Comparison of ENCODE assay signal across 11 cellular contexts in genomic region chr3:71117572-71118247, GRCh38.
A peak's percentile ranks its signal among the peaks of the same experiment; 100 is the strongest.
DNase-seq lines count a peak whose midpoint lies in the region; ATAC-seq and TF ChIP-seq lines count a peak whose summit lies in the region.
"Had no signal": no experiment of that assay in that cellular context is flagged by ENCODE, and none has a peak within 500 bp of the region (broad histone marks: within the 10 kb centered on the region; RNA-seq: fewer than 3 reads in every experiment).

No MANE protein-coding gene starts in this region.

- intact Hi-C loops in left cardiac atrium (cut with DNase I) (no loop called here), left ventricle myocardium inferior (cut with micrococcal nuclease) (no loop called here), aorta (cut with DNase I) (loop anchor here in 1 of 2 donors (5.0 kb wide), 1 partner anchor 125 kb away; no protein-coding TSS in a partner anchor), esophagus squamous epithelium (cut with DNase I) (no loop called here), lower leg skin (cut with DNase I; ENCODE audit: low total_unique reads) (no loop called here)

- TF ChIP-seq POLR2A in esophagus squamous epithelium (IDR thresholded peaks at IDR 0.05) (no peak), lower leg skin (IDR thresholded peaks at IDR 0.05) (no peak)

- no peaks in the 10 kb centered on the region for H3K9me3 Mint-ChIP-seq in immature natural killer cell

- no peak overlapping the region for H3K4me3 Mint-ChIP-seq in immature natural killer cell

- no peak for TF ChIP-seq CTCF in left ventricle myocardium inferior (IDR thresholded peaks at IDR 0.05; ENCODE audit: borderline replicate concordance)
- TF ChIP-seq CTCF in RWPE1 (conservative IDR thresholded peaks at IDR 0.05; ENCODE audit: low read depth), result no peak
- TF ChIP-seq CTCF in esophagus squamous epithelium (IDR thresholded peaks at IDR 0.05), result no peak
- TF ChIP-seq CTCF in lower leg skin (IDR thresholded peaks at IDR 0.05), result no peak

- H3K27me3 Mint-ChIP-seq in immature natural killer cell (ENCODE audit: low read depth in 3 of 3), result no peaks in the 10 kb centered on the region

- no peak overlapping the region for H3K4me3 ChIP-seq in left ventricle myocardium inferior
- no peak overlapping the region for H3K4me3 ChIP-seq in aorta (ENCODE audit: low read length in 2 of 2)
- no peak overlapping the region for H3K4me3 ChIP-seq in esophagus squamous epithelium
- no peak overlapping the region for H3K4me3 ChIP-seq in lower leg skin (ENCODE audit: low read depth, poor library complexity, severe bottlenecking)

- ATAC-seq in left cardiac atrium, result peak; percentile 56 to 61
- ATAC-seq in aorta (ENCODE audit: low FRiP score), result no peak
- ATAC-seq in GM21786 (IDR thresholded peaks at IDR 0.05; ENCODE audit: unreplicated experiment), result no peak

- H3K36me3 Mint-ChIP-seq in immature natural killer cell, result peaks cover 0 to 4% (median 0%) of the 10 kb centered on the region in 3 donors

- peaks cover 77 to 94% of the 10 kb centered on the region in 2 donors for H3K4me1 Mint-ChIP-seq in immature natural killer cell

- no peak overlapping the region for H3K27ac ChIP-seq in left ventricle myocardium inferior (replicated peaks)
- H3K27ac ChIP-seq in RWPE1, result peak overlapping the region; percentile 42; the same call in 1 of the 2 replicates
- peak overlapping the region; percentile 1 to 58 for H3K27ac ChIP-seq in aorta (ENCODE audit: low read depth in 1 of 2, low read length in 2 of 2)
- no peak overlapping the region for H3K27ac ChIP-seq in esophagus squamous epithelium
- H3K27ac ChIP-seq: epithelial cell of prostate had no signal

- peak overlapping the region; percentile 13 to 83 (median 64) for H3K27ac Mint-ChIP-seq in immature natural killer cell

- 2 to 14% methylated on average over 7 of the region's 7 CpGs for WGBS in aorta, 2 donors
- 76 to 79% methylated on average over 7 of the region's 7 CpGs for WGBS in esophagus squamous epithelium, 2 donors
- 91 to 92% methylated on average over 7 of the region's 7 CpGs for WGBS in lower leg skin, 2 donors

- DNase-seq in left cardiac atrium, result no peak
- DNase-seq in left ventricle myocardium inferior, result no peak
- no peak for DNase-seq in RWPE1 (ENCODE audit: low spot score)
- DNase-seq in immature natural killer cell, result no peak
- no peak for DNase-seq in aorta
- no peak for DNase-seq in esophagus squamous epithelium (lab: John Stamatoyannopoulos, UW)
- DNase-seq in lower leg skin (ENCODE audit: low spot score in 2 of 2), result no peak
- DNase-seq: GDM1; stimulated activated CD4-positive, alpha-beta T cell treated with anti-CD3 and anti-CD28 coated beads, Interleukin-2, amount 100 ng/mL, for 24 hours had no signal

- H3K4me1 ChIP-seq in left ventricle myocardium inferior (peaks cover 48% of the 10 kb centered on the region), aorta (ENCODE audit: control insufficient read depth in 1 of 2, insufficient read depth in 2 of 2, low read length in 2 of 2) (peaks cover 11 to 15% of the 10 kb centered on the region in 2 donors), esophagus squamous epithelium (peaks cover 0 to 64% (median 19%) of the 10 kb centered on the region in 3 donors)

- POLR2A ChIA-PET in RWPE1 (lab: Yijun Ruan, JAX; ENCODE audit: low non-redundant PET), result no interaction called here

- H3K36me3 ChIP-seq in left ventricle myocardium inferior, result no peaks in the 10 kb centered on the region
- H3K36me3 ChIP-seq in aorta (ENCODE audit: control insufficient read depth in 1 of 2, insufficient read depth in 2 of 2, low read length in 1 of 2), result no peaks in the 10 kb centered on the region
- no peaks in the 10 kb centered on the region for H3K36me3 ChIP-seq in esophagus squamous epithelium

- H3K9me3 ChIP-seq in left ventricle myocardium inferior (replicated peaks), result no peaks in the 10 kb centered on the region
- no peaks in the 10 kb centered on the region for H3K9me3 ChIP-seq in aorta (ENCODE audit: control insufficient read depth, low read length)
- no peaks in the 10 kb centered on the region for H3K9me3 ChIP-seq in esophagus squamous epithelium

- CTCF ChIA-PET in RWPE1 (lab: Yijun Ruan, JAX), result no interaction called here

- H3K27me3 ChIP-seq in left ventricle myocardium inferior (ENCODE audit: low read depth) (no peaks in the 10 kb centered on the region), aorta (ENCODE audit: control insufficient read depth in 1 of 2, insufficient read depth in 2 of 2, low read length in 1 of 2) (no peaks in the 10 kb centered on the region), esophagus squamous epithelium (no peaks in the 10 kb centered on the region)

Comparison
In these comparisons a context has a peak if more than half of its experiments do, and no peak if none do; other contexts are left out.
1. ATAC-seq: peak in left cardiac atrium (2 of 2); none in aorta (single experiment) and GM21786 (single experiment).
2. H3K27ac ChIP-seq: peak in RWPE1 (single experiment) and aorta (2 of 2); none in left ventricle myocardium inferior (single experiment) and esophagus squamous epithelium (0 of 4).